In genomic region chr3:126530171-126531050, GRCh38 we compare ENCODE assay signal across 12 cellular contexts. TPM values are rescaled to one million over a fixed set of nuclear protein-coding genes. Genes with fewer than 3 reads are reported as not detected.
DNase-seq lines count a peak whose midpoint lies in the region; ATAC-seq and TF ChIP-seq lines count a peak whose summit lies in the region.
"Had no signal": no experiment of that assay in that cellular context is flagged by ENCODE, and none has a peak within 500 bp of the region (broad histone marks: within the 10 kb centered on the region; RNA-seq: fewer than 3 reads in every experiment).

No MANE protein-coding gene starts in this region.

- DNase-seq in GDM1 (lab: John Stamatoyannopoulos, UW) (peak; percentile 97), Kasumi-1 (lab: John Stamatoyannopoulos, UW) (peak; percentile 94 to 96), dermis blood vessel endothelial cell (peak; percentile 14), natural killer cell (no peak), ecto neural progenitor cell (ENCODE audit: low spot score) (no peak), endothelial cell (ENCODE audit: low spot score) (no peak)
- DNase-seq: activated CD4-positive, alpha-beta T cell treated with anti-CD3 and anti-CD28 coated beads, Interleukin-2, amount 50 U/mL, for 4 hours; NCI-H1092 had no signal

- H3K36me3 Mint-ChIP-seq in natural killer cell (no peaks in the 10 kb centered on the region), endothelial cell (ENCODE audit: low read depth, unreplicated experiment) (peaks cover 4% of the 10 kb centered on the region)

- no peak overlapping the region for H3K27ac Mint-ChIP-seq in natural killer cell
- no peak overlapping the region for H3K27ac Mint-ChIP-seq in endothelial cell (ENCODE audit: unreplicated experiment)

- intact Hi-C loops in natural killer cell (cut with micrococcal nuclease) = no loop called here

- ATAC-seq in natural killer cell (peak; percentile 40 to 56 (median 49)), HG02970 (IDR thresholded peaks at IDR 0.05; ENCODE audit: low FRiP score, unreplicated experiment) (no peak), GM21576 (IDR thresholded peaks at IDR 0.05; ENCODE audit: unreplicated experiment) (no peak)

- H3K4me3 Mint-ChIP-seq in natural killer cell = no peak overlapping the region
- H3K4me3 Mint-ChIP-seq in endothelial cell (ENCODE audit: unreplicated experiment) = no peak overlapping the region

- no peaks in the 10 kb centered on the region for H3K9me3 Mint-ChIP-seq in natural killer cell
- H3K9me3 Mint-ChIP-seq in endothelial cell (ENCODE audit: unreplicated experiment) = no peaks in the 10 kb centered on the region

- TF ChIP-seq CTCF in natural killer cell (IDR thresholded peaks at IDR 0.05) = no peak
- no peak for TF ChIP-seq CTCF in endothelial cell (IDR thresholded peaks at IDR 0.05; ENCODE audit: unreplicated experiment)

- H3K27me3 Mint-ChIP-seq in natural killer cell (ENCODE audit: low read depth in 2 of 2) (peaks cover 10 to 26% of the 10 kb centered on the region in 2 donors), endothelial cell (ENCODE audit: unreplicated experiment) (peaks cover 9% of the 10 kb centered on the region)

- H3K4me1 Mint-ChIP-seq in natural killer cell = peaks cover 0 to 10% of the 10 kb centered on the region in 2 donors
- H3K4me1 Mint-ChIP-seq in endothelial cell (ENCODE audit: unreplicated experiment) = peaks cover 13% of the 10 kb centered on the region

RNA-seq across cellular contexts. Expression of gene CHST13, which starts 6.5 kb away (rescaled TPM):
- 0.14 TPM in 1 of 2 replicates, not detected in the other for total RNA-seq in dermis blood vessel endothelial cell
- total RNA-seq in natural killer cell = under 1 TPM in 2 of 3 donors, not detected in 1; 0.19 to 0.20 TPM
- not detected for total RNA-seq in endothelial cell (ENCODE audit: unreplicated experiment)
- total RNA-seq: kidney epithelial cell had no signal

RNA-seq across cellular contexts. Expression of gene UROC1, which starts 12.8 kb away (rescaled TPM):
- total RNA-seq in dermis blood vessel endothelial cell (0.19 TPM in 1 of 2 replicates, not detected in the other), natural killer cell (not detected), endothelial cell (ENCODE audit: unreplicated experiment) (not detected)
- total RNA-seq: epithelial cell of proximal tubule, kidney epithelial cell had no signal

RNA-seq across cellular contexts. Expression of gene C3orf22, which starts 28.3 kb away (rescaled TPM):
- total RNA-seq in dermis blood vessel endothelial cell = not detected in 2 replicates
- total RNA-seq in natural killer cell = not detected
- total RNA-seq in endothelial cell (ENCODE audit: unreplicated experiment) = not detected
- total RNA-seq: epithelial cell of proximal tubule, kidney epithelial cell had no signal

RNA-seq across cellular contexts. Expression of gene ZXDC, which starts 54.7 kb away (rescaled TPM):
- 22.2 and 22.8 TPM in 2 replicates for total RNA-seq in dermis blood vessel endothelial cell
- 10 to 100 TPM; 56.1 to 70.2 (median 68.4) TPM for total RNA-seq in natural killer cell
- total RNA-seq in endothelial cell (ENCODE audit: unreplicated experiment) = 25.4 TPM

Comparison
In these comparisons a context has a peak if more than half of its experiments do, and no peak if none do; other contexts are left out.
1. DNase-seq: peak in GDM1 (single experiment), Kasumi-1 (2 of 2) and dermis blood vessel endothelial cell (single experiment); none in natural killer cell (single experiment), ecto neural progenitor cell (single experiment) and endothelial cell (single experiment).
2. ATAC-seq: peak in natural killer cell (3 of 3); none in HG02970 (single experiment) and GM21576 (single experiment).